ENCODE assay signal across 8 cellular contexts in genomic region chr9:89603629-89604462, GRCh38. TPM values are rescaled to one million over a fixed set of nuclear protein-coding genes. Genes with fewer than 3 reads are reported as not detected.
DNase-seq lines count a peak whose midpoint lies in the region; ATAC-seq, FAIRE-seq and TF ChIP-seq lines count a peak whose summit lies in the region.

No MANE protein-coding gene starts in this region.

- CTCF ChIA-PET in CD8-positive, alpha-beta T cell (lab: Charles Lee): interaction anchor here (0.7 to 6.3 kb wide), 21 partner anchors 8 to 533 kb away, joined by 3 to 66 read pairs (median 4); no protein-coding TSS in a partner anchor

- DNase-seq in CD8-positive, alpha-beta T cell: peak in 4 of 7 experiments; percentile 18 to 55 (median 32)
- no peak for DNase-seq in RWPE2 (ENCODE audit: low spot score)
- peak; percentile 27 for DNase-seq in astrocyte (ENCODE audit: low read depth)
- DNase-seq in hypothalamus (lab: John Stamatoyannopoulos, UW): peak in 43 of 51 donors; percentile 14 to 82 (median 47)
- DNase-seq in progenitor cell of endocrine pancreas (ENCODE audit: low spot score, unreplicated experiment): peak; percentile 75
- no peak for DNase-seq in KG1 (lab: John Stamatoyannopoulos, UW)

- H3K9me3 ChIP-seq in CD8-positive, alpha-beta T cell (ENCODE audit: low read length): no peaks in the 10 kb centered on the region
- H3K9me3 ChIP-seq in RWPE2 (ENCODE audit: severe bottlenecking): no peaks in the 10 kb centered on the region
- H3K9me3 ChIP-seq in astrocyte (ENCODE audit: insufficient read depth, low read depth, low read length): no peaks in the 10 kb centered on the region

- no peak for FAIRE-seq in astrocyte (lab: Jason Lieb, UNC)

- H3K27ac ChIP-seq in CD8-positive, alpha-beta T cell (ENCODE audit: low read depth, low read length): no peak overlapping the region
- H3K27ac ChIP-seq in RWPE2 (ENCODE audit: poor library complexity, severe bottlenecking) (no peak overlapping the region), astrocyte (ENCODE audit: low read depth, low read length) (no peak overlapping the region)

- H3K9ac ChIP-seq in astrocyte (ENCODE audit: low read length): no peak overlapping the region

- no peak; the same call in 1 of the 2 replicates for TF ChIP-seq EP300 in Ishikawa (IDR thresholded peaks at IDR 0.05; ENCODE audit: borderline replicate concordance)

- TF ChIP-seq CTCF in CD8-positive, alpha-beta T cell (IDR thresholded peaks at IDR 0.05): peak; percentile 17
- peak; percentile 7 for TF ChIP-seq CTCF in RWPE2 (IDR thresholded peaks at IDR 0.05; ENCODE audit: poor library complexity, severe bottlenecking)
- TF ChIP-seq CTCF in astrocyte (IDR thresholded peaks at IDR 0.05; ENCODE audit: insufficient read depth, low read depth, low read length): peak; percentile 22
- TF ChIP-seq CTCF in progenitor cell of endocrine pancreas (IDR thresholded peaks at IDR 0.05; ENCODE audit: unreplicated experiment): peak; percentile 59

- H3K4me3 ChIP-seq in CD8-positive, alpha-beta T cell (ENCODE audit: low read depth, low read length): peak overlapping the region; percentile 64
- H3K4me3 ChIP-seq in RWPE2 (ENCODE audit: severe bottlenecking): peak overlapping the region; percentile 8
- H3K4me3 ChIP-seq in astrocyte (ENCODE audit: insufficient read depth, low read depth, low read length): peak overlapping the region; percentile 65

- H3K4me3 Mint-ChIP-seq in CD8-positive, alpha-beta T cell: peak overlapping the region; percentile 79
- H3K4me3 Mint-ChIP-seq in astrocyte (ENCODE audit: unreplicated experiment) (peak overlapping the region; percentile 90), progenitor cell of endocrine pancreas (ENCODE audit: low read depth) (peak overlapping the region; percentile 59)

- peaks cover 37% of the 10 kb centered on the region for H3K4me1 ChIP-seq in CD8-positive, alpha-beta T cell (ENCODE audit: insufficient read depth, low read length)
- peaks cover 9% of the 10 kb centered on the region for H3K4me1 ChIP-seq in RWPE2 (ENCODE audit: insufficient read depth, poor library complexity, severe bottlenecking)
- H3K4me1 ChIP-seq in astrocyte (ENCODE audit: insufficient read depth, low read length): peaks cover 36% of the 10 kb centered on the region

- POLR2A ChIA-PET in CD8-positive, alpha-beta T cell (lab: Charles Lee): interaction anchor here (0.5 to 1.8 kb wide), 4 partner anchors 19 to 498 kb away, joined by 3 to 9 read pairs (median 3); no protein-coding TSS in a partner anchor

- intact Hi-C loops in CD8-positive, alpha-beta T cell (cut with DNase I, micrococcal nuclease): loop anchor here (1.0 to 10.0 kb wide), 11 partner anchors 27 to 1821 kb away; partner anchors contain the start of gene NFIL3 (in 1 of the 2)

- no peaks in the 10 kb centered on the region for H3K27me3 ChIP-seq in CD8-positive, alpha-beta T cell (ENCODE audit: insufficient read depth, low read length)
- H3K27me3 ChIP-seq in RWPE2 (ENCODE audit: insufficient read depth, poor library complexity, severe bottlenecking) (peaks cover 38% of the 10 kb centered on the region), astrocyte (ENCODE audit: insufficient read depth, low read length) (peaks cover 27% of the 10 kb centered on the region)

- H3K27ac Mint-ChIP-seq in CD8-positive, alpha-beta T cell: peak overlapping the region; percentile 78
- H3K27ac Mint-ChIP-seq in astrocyte (ENCODE audit: unreplicated experiment): no peak overlapping the region
- peak overlapping the region; percentile 89 for H3K27ac Mint-ChIP-seq in progenitor cell of endocrine pancreas

- no peaks in the 10 kb centered on the region for H3K9me3 Mint-ChIP-seq in CD8-positive, alpha-beta T cell
- H3K9me3 Mint-ChIP-seq in astrocyte (ENCODE audit: unreplicated experiment) (no peaks in the 10 kb centered on the region), progenitor cell of endocrine pancreas (ENCODE audit: low read depth) (no peaks in the 10 kb centered on the region)

- no peaks in the 10 kb centered on the region for H3K36me3 ChIP-seq in CD8-positive, alpha-beta T cell (ENCODE audit: insufficient read depth, low read length)
- no peaks in the 10 kb centered on the region for H3K36me3 ChIP-seq in RWPE2 (ENCODE audit: low read depth)
- no peaks in the 10 kb centered on the region for H3K36me3 ChIP-seq in astrocyte (ENCODE audit: insufficient read depth, low read length)

- H4K20me1 ChIP-seq in astrocyte (ENCODE audit: insufficient read depth, low read length): no peaks in the 10 kb centered on the region

- peak; percentile 0 for ATAC-seq in CD8-positive, alpha-beta T cell
- ATAC-seq in RWPE2 (ENCODE audit: low read depth) (peak; percentile 3; the same call in 2 of the 3 replicates), HG02678 (IDR thresholded peaks at IDR 0.05; ENCODE audit: unreplicated experiment) (no peak)

- TF ChIP-seq RAD21 in Ishikawa (IDR thresholded peaks at IDR 0.05; ENCODE audit: low read depth): peak; percentile 61

- no peaks in the 10 kb centered on the region for H3K79me2 ChIP-seq in astrocyte (ENCODE audit: insufficient read depth, low read length)

- no peaks in the 10 kb centered on the region for H3K36me3 Mint-ChIP-seq in CD8-positive, alpha-beta T cell
- H3K36me3 Mint-ChIP-seq in astrocyte (ENCODE audit: low read depth, unreplicated experiment) (no peaks in the 10 kb centered on the region), progenitor cell of endocrine pancreas (ENCODE audit: insufficient read depth) (no peaks in the 10 kb centered on the region)

- H3K4me2 ChIP-seq in astrocyte (ENCODE audit: low read length): peak overlapping the region; percentile 96

- peaks cover 27% of the 10 kb centered on the region for H3K4me1 Mint-ChIP-seq in CD8-positive, alpha-beta T cell (ENCODE audit: low read depth)
- peaks cover 13% of the 10 kb centered on the region for H3K4me1 Mint-ChIP-seq in astrocyte (ENCODE audit: low read depth, unreplicated experiment)
- H3K4me1 Mint-ChIP-seq in progenitor cell of endocrine pancreas (ENCODE audit: low read depth): peaks cover 22% of the 10 kb centered on the region

- H2AFZ ChIP-seq in astrocyte (ENCODE audit: low read depth, low read length): peak overlapping the region; percentile 49

- H3K27me3 Mint-ChIP-seq in CD8-positive, alpha-beta T cell (ENCODE audit: low read depth): peaks cover 3% of the 10 kb centered on the region
- H3K27me3 Mint-ChIP-seq in astrocyte (ENCODE audit: low read depth, unreplicated experiment): peaks cover 34% of the 10 kb centered on the region
- peaks cover 38% of the 10 kb centered on the region for H3K27me3 Mint-ChIP-seq in progenitor cell of endocrine pancreas

TF ChIP-seq in Ishikawa, 13 proteins besides CTCF, POLR2A, EP300 and RAD21:
- TF ChIP-seq TAF1 (IDR thresholded peaks at IDR 0.05; ENCODE audit: low read depth) (no peak), NFIC (IDR thresholded peaks at IDR 0.05) (0 out of 2 replicates have a peak, but pooled peaks have one; percentile 7), YY1 (IDR thresholded peaks at IDR 0.05; ENCODE audit: low read depth) (no peak), TCF12 (IDR thresholded peaks at IDR 0.05; ENCODE audit: low read depth) (peak; percentile 39; the same call in 1 of the 2 replicates), REST (IDR thresholded peaks at IDR 0.05; ENCODE audit: low read depth) (no peak), EGR1 (IDR thresholded peaks at IDR 0.05) (peak; percentile 37; the same call in 1 of the 2 replicates), TEAD4 (IDR thresholded peaks at IDR 0.05) (peak; percentile 44), FOXM1 (IDR thresholded peaks at IDR 0.05; ENCODE audit: borderline replicate concordance, low read depth) (no peak), USF1 (IDR thresholded peaks at IDR 0.05) (no peak), CREB1 (IDR thresholded peaks at IDR 0.05; ENCODE audit: low read depth) (no peak), CEBPB (IDR thresholded peaks at IDR 0.05) (no peak), ZBTB7A (IDR thresholded peaks at IDR 0.05; ENCODE audit: low read depth) (peak; percentile 89), MAX (IDR thresholded peaks at IDR 0.05) (0 out of 2 replicates have a peak, but pooled peaks have one; percentile 32)

RNA-seq across cellular contexts. Expression of gene GADD45G, which starts 1.0 kb away (rescaled TPM):
- 10 to 100 TPM in 1 of 2 experiments, 1 to 10 TPM in 1; 9.5 to 11.2 TPM for total RNA-seq in CD8-positive, alpha-beta T cell
- total RNA-seq in astrocyte: 3.5 and 5.2 TPM in 2 replicates
- total RNA-seq in progenitor cell of endocrine pancreas: 1.8 and 1.9 TPM in 2 replicates

Comparison
In these comparisons a context has a peak if more than half of its experiments do, and no peak if none do; other contexts are left out.
1. DNase-seq: peak in CD8-positive, alpha-beta T cell (4 of 7), astrocyte (single experiment), hypothalamus (43 of 51) and progenitor cell of endocrine pancreas (single experiment); none in RWPE2 (single experiment) and KG1 (single experiment).
2. H3K4me3 ChIP-seq: peak in every context shown above with its lines; median percentile 65 in astrocyte; 64 in CD8-positive, alpha-beta T cell; 8 in RWPE2.
3. CTCF ChIP-seq: peak in every context shown above with its lines; median percentile 59 in progenitor cell of endocrine pancreas; 22 in astrocyte; 17 in CD8-positive, alpha-beta T cell; 7 in RWPE2.
4. Peak in every context shown above with its lines, with median percentiles within 50 percentile points of each other: H3K4me3 Mint-ChIP-seq.